ENCODE assay signal across 9 cellular contexts in the genomic region with DNA sequence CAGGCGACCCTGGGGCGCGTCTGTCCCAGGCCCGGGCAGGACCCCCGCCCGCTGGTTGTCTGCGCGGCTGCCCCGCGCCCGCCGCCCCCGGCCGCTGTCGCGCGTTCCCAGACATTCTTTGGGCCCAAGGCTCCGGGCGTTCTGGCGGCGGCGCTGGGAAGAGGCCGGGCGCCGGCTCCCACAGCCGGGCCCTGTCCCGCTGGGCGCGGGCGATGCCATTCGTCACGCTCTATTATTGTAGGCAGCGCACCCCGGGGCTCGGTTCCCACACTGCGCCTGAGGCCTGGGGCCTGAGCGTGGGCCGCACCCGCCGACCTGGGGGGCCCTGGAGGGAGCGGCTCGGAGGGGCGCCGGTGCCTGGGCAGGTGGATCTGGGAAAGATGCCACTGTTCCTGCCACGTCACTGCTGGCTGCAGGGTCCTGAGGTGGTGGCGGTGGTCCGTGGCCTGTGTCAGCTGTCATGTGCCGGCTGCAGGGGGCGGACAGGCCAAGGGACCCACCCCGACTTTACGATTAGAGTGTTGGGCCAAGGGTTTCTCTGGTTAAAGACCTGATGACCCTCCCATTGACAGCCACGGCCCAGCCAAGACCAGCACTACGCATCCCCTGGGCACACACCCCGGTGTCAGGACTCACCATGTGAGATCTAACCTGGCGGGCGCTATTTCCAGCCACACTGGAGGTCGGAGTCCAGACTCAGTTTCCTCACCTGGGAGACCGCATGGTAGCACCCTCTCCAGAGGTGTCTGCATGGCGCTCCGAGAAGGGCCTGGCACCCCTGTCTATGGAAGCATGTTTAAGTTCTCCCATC. TPM values are rescaled to one million over a fixed set of nuclear protein-coding genes. Genes with fewer than 3 reads are reported as not detected.
DNase-seq lines count a peak whose midpoint lies in the region; ATAC-seq lines count a peak whose summit lies in the region.
"Had no signal": no experiment of that assay in that cellular context is flagged by ENCODE, and none has a peak within 500 bp of the region (broad histone marks: within the 10 kb centered on the region; RNA-seq: fewer than 3 reads in every experiment).

No MANE protein-coding gene starts in this region.

- H3K27ac ChIP-seq in skeletal muscle tissue (ENCODE audit: low read depth, low read length): peak overlapping the region; percentile 56

- peak; percentile 64 for DNase-seq in EH (ENCODE audit: low read depth)
- no peak for DNase-seq in activated T-helper 2 cell treated with anti-CD3 and anti-CD28 coated beads, Interferon-gamma antibody, Interleukin-2, Interleukin-4, amounts not matched to agents 10 μg/mL and 5 μg/mL and 100 μg/mL, durations not matched to agents 14 hours and 24 hours and 36 hours (ENCODE audit: low spot score)
- DNase-seq in iPS-NIHi11 (ENCODE audit: low spot score): peak; percentile 80
- DNase-seq in cerebellar cortex (ENCODE audit: low spot score): no peak
- DNase-seq in NCI-H526 treated with DMSO at 0.1 percent for 48 hours (lab: John Stamatoyannopoulos, UW): no peak
- DNase-seq in globus pallidus (ENCODE audit: low spot score): no peak
- DNase-seq: activated CD8-positive, alpha-beta memory T cell treated with anti-CD3 and anti-CD28 coated beads for 24 hours had no signal

- H3K36me3 Mint-ChIP-seq in activated T-helper 2 cell treated with anti-CD3 and anti-CD28 coated beads, Interferon-gamma antibody, Interleukin-2, Interleukin-4, amounts not matched to agents 10 μg/mL and 5 μg/mL and 100 μg/mL, durations not matched to agents 14 hours and 24 hours and 36 hours (ENCODE audit: low read depth): no peaks in the 10 kb centered on the region

- peaks cover 44% of the 10 kb centered on the region for H3K27me3 Mint-ChIP-seq in activated T-helper 2 cell treated with anti-CD3 and anti-CD28 coated beads, Interferon-gamma antibody, Interleukin-2, Interleukin-4, amounts not matched to agents 10 μg/mL and 5 μg/mL and 100 μg/mL, durations not matched to agents 14 hours and 24 hours and 36 hours (ENCODE audit: low read depth)

- peaks cover 7% of the 10 kb centered on the region for H3K9me3 Mint-ChIP-seq in activated T-helper 2 cell treated with anti-CD3 and anti-CD28 coated beads, Interferon-gamma antibody, Interleukin-2, Interleukin-4, amounts not matched to agents 10 μg/mL and 5 μg/mL and 100 μg/mL, durations not matched to agents 14 hours and 24 hours and 36 hours

- H3K27me3 ChIP-seq in skeletal muscle tissue (ENCODE audit: control insufficient read depth in 3 of 3, insufficient read depth in 3 of 3, low read length in 3 of 3): no peaks in the 10 kb centered on the region

- H3K4me1 Mint-ChIP-seq in activated T-helper 2 cell treated with anti-CD3 and anti-CD28 coated beads, Interferon-gamma antibody, Interleukin-2, Interleukin-4, amounts not matched to agents 10 μg/mL and 5 μg/mL and 100 μg/mL, durations not matched to agents 14 hours and 24 hours and 36 hours (ENCODE audit: low read depth): peaks cover 6% of the 10 kb centered on the region

- no peak for ATAC-seq in GM21825 (IDR thresholded peaks at IDR 0.05; ENCODE audit: unreplicated experiment)

- no peaks in the 10 kb centered on the region for H3K36me3 ChIP-seq in skeletal muscle tissue (ENCODE audit: control insufficient read depth in 3 of 3, insufficient read depth in 3 of 3, low read length in 3 of 3)

- no peak overlapping the region for H3K27ac Mint-ChIP-seq in activated T-helper 2 cell treated with anti-CD3 and anti-CD28 coated beads, Interferon-gamma antibody, Interleukin-2, Interleukin-4, amounts not matched to agents 10 μg/mL and 5 μg/mL and 100 μg/mL, durations not matched to agents 14 hours and 24 hours and 36 hours

- intact Hi-C loops in activated T-helper 2 cell treated with anti-CD3 and anti-CD28 coated beads, Interferon-gamma antibody, Interleukin-2, Interleukin-4, amounts not matched to agents 10 μg/mL and 5 μg/mL and 100 μg/mL, durations not matched to agents 14 hours and 24 hours and 36 hours (cut with micrococcal nuclease): no loop called here

- no peaks in the 10 kb centered on the region for H3K9me3 ChIP-seq in skeletal muscle tissue (ENCODE audit: control insufficient read depth in 3 of 3, low read length in 3 of 3)

- H3K4me1 ChIP-seq in skeletal muscle tissue (ENCODE audit: control insufficient read depth in 3 of 3, insufficient read depth in 3 of 3, low read length in 3 of 3): peaks cover 15 to 30% (median 29%) of the 10 kb centered on the region in 3 donors

- H3K4me3 Mint-ChIP-seq in activated T-helper 2 cell treated with anti-CD3 and anti-CD28 coated beads, Interferon-gamma antibody, Interleukin-2, Interleukin-4, amounts not matched to agents 10 μg/mL and 5 μg/mL and 100 μg/mL, durations not matched to agents 14 hours and 24 hours and 36 hours (ENCODE audit: low read depth): peak overlapping the region; percentile 42

- H3K9ac ChIP-seq in skeletal muscle tissue (ENCODE audit: low read depth in 1 of 3, low read length in 3 of 3): peak overlapping the region in 1 of 3 donors; percentile 50

- H3K4me3 ChIP-seq in skeletal muscle tissue (ENCODE audit: low read length in 3 of 3): no peak overlapping the region

RNA-seq across cellular contexts. Expression of a gene that starts 55.1 kb away (rescaled TPM):
- 25.8 and 29.5 TPM in 2 replicates for total RNA-seq in activated T-helper 2 cell treated with anti-CD3 and anti-CD28 coated beads, Interferon-gamma antibody, Interleukin-2, Interleukin-4, amounts not matched to agents 10 μg/mL and 5 μg/mL and 100 μg/mL, durations not matched to agents 14 hours and 24 hours and 36 hours
- total RNA-seq in skeletal muscle tissue: 16.2 TPM

Comparison
In these comparisons a context has a peak if more than half of its experiments do, and no peak if none do; other contexts are left out.
1. DNase-seq: peak in EH (single experiment) and iPS-NIHi11 (single experiment); none in activated T-helper 2 cell treated with anti-CD3 and anti-CD28 coated beads, Interferon-gamma antibody, Interleukin-2, Interleukin-4, amounts not matched to agents 10 μg/mL and 5 μg/mL and 100 μg/mL, durations not matched to agents 14 hours and 24 hours and 36 hours (single experiment), cerebellar cortex (single experiment), NCI-H526 treated with DMSO at 0.1 percent for 48 hours (single experiment) and globus pallidus (single experiment).